Comparison of ENCODE assay signal across 9 cellular contexts in the genomic region with DNA sequence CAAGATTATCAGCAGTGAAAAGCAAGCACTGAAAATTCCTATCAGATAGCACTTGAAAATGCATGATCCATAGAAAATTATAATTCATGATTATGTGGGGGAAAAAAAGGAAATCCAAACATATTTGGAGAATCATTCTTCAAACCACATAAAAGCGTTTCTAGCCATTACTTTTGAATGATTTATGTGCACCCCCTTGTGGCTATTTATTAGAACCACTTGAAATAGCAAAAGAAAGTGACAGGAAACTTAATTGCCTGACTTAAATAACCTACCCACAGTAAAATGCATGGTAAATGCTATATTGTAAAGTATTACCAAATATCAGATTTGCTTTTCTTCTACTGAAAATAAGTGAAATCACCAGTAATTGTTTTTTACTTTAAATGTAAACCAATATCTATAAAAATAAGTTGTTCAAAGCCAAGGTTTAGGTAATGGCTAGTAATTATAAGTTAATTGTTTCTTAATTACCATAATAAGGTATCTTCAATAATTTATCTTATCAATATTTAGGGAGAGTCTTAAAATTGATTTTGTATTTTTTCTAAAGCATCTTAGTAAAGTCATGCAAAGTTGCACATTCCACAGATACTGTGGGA.
DNase-seq lines count a peak whose midpoint lies in the region; ATAC-seq and TF ChIP-seq lines count a peak whose summit lies in the region.
"Had no signal": no experiment of that assay in that cellular context is flagged by ENCODE, and none has a peak within 500 bp of the region (broad histone marks: within the 10 kb centered on the region; RNA-seq: fewer than 3 reads in every experiment).

No MANE protein-coding gene starts in this region.

- H2AFZ ChIP-seq in osteoblast (ENCODE audit: low read length), result no peak overlapping the region

- H3K4me1 ChIP-seq in osteoblast (ENCODE audit: insufficient read depth, low read length) (peaks cover 6% of the 10 kb centered on the region), aorta (ENCODE audit: control insufficient read depth in 1 of 2, insufficient read depth in 2 of 2, low read length in 2 of 2) (no peaks in the 10 kb centered on the region)

- no peaks in the 10 kb centered on the region for H4K20me1 ChIP-seq in osteoblast (ENCODE audit: insufficient read depth, low read length)

- peak; percentile 56 for TF ChIP-seq CTCF in osteoblast (IDR thresholded peaks at IDR 0.05; ENCODE audit: extremely low read depth, low read depth, low read length)

- H3K36me3 Mint-ChIP-seq in activated CD4-positive, alpha-beta T cell treated with anti-CD3 and anti-CD28 coated beads, Interleukin-2, amount 10 ng/mL, durations not matched to agents 24 days and 14 days (ENCODE audit: low read depth), result no peaks in the 10 kb centered on the region

- no peaks in the 10 kb centered on the region for H3K27me3 Mint-ChIP-seq in activated CD4-positive, alpha-beta T cell treated with anti-CD3 and anti-CD28 coated beads, Interleukin-2, amount 10 ng/mL, durations not matched to agents 24 days and 14 days

- H3K4me3 ChIP-seq in osteoblast (ENCODE audit: insufficient read depth, low read length) (no peak overlapping the region), aorta (ENCODE audit: low read length in 2 of 2) (no peak overlapping the region)
- H3K4me3 ChIP-seq: skin epidermis had no signal

- intact Hi-C loops in activated CD4-positive, alpha-beta T cell treated with anti-CD3 and anti-CD28 coated beads, Interleukin-2, amount 10 ng/mL, durations not matched to agents 24 days and 14 days (cut with micrococcal nuclease), result loop anchor here (5.0 kb wide), 1 partner anchor 278 kb away; no protein-coding TSS in a partner anchor
- intact Hi-C loops in aorta (cut with DNase I), result loop anchor here (2.0 to 5.0 kb wide), 5 partner anchors 77 to 279 kb away; no protein-coding TSS in a partner anchor

- ATAC-seq in HG03159 (IDR thresholded peaks at IDR 0.05; ENCODE audit: unreplicated experiment) (peak; percentile 77), aorta (ENCODE audit: low FRiP score) (no peak), GM19455 (IDR thresholded peaks at IDR 0.05; ENCODE audit: unreplicated experiment) (no peak)

- H3K27me3 ChIP-seq in osteoblast (ENCODE audit: insufficient read depth, low read length), result no peaks in the 10 kb centered on the region
- no peaks in the 10 kb centered on the region for H3K27me3 ChIP-seq in aorta (ENCODE audit: control insufficient read depth in 1 of 2, insufficient read depth in 2 of 2, low read length in 1 of 2)

- H3K4me1 Mint-ChIP-seq in activated CD4-positive, alpha-beta T cell treated with anti-CD3 and anti-CD28 coated beads, Interleukin-2, amount 10 ng/mL, durations not matched to agents 24 days and 14 days, result no peaks in the 10 kb centered on the region

- no peak overlapping the region for H3K4me2 ChIP-seq in osteoblast (ENCODE audit: insufficient read depth, low read length)

- peak; percentile 4 for DNase-seq in GF-D8 (lab: John Stamatoyannopoulos, UW)
- peak; percentile 24 for DNase-seq in NOMO-1 treated with DMSO at 0.1 percent for 48 hours (lab: John Stamatoyannopoulos, UW; ENCODE audit: unreplicated experiment)
- DNase-seq in dermis blood vessel endothelial cell, result peak; percentile 73
- no peak for DNase-seq in osteoblast (ENCODE audit: insufficient read length, low spot score, missing footprints)
- no peak for DNase-seq in activated CD4-positive, alpha-beta T cell treated with anti-CD3 and anti-CD28 coated beads, Interleukin-2, amount 10 ng/mL, durations not matched to agents 24 days and 14 days
- no peak for DNase-seq in aorta

- no peaks in the 10 kb centered on the region for H3K9me3 Mint-ChIP-seq in activated CD4-positive, alpha-beta T cell treated with anti-CD3 and anti-CD28 coated beads, Interleukin-2, amount 10 ng/mL, durations not matched to agents 24 days and 14 days

- no peaks in the 10 kb centered on the region for H3K9me3 ChIP-seq in osteoblast (ENCODE audit: low read depth, low read length)
- H3K9me3 ChIP-seq in aorta (ENCODE audit: control insufficient read depth, low read length), result no peaks in the 10 kb centered on the region

- no peak overlapping the region for H3K27ac Mint-ChIP-seq in activated CD4-positive, alpha-beta T cell treated with anti-CD3 and anti-CD28 coated beads, Interleukin-2, amount 10 ng/mL, durations not matched to agents 24 days and 14 days

- H3K79me2 ChIP-seq in osteoblast (ENCODE audit: insufficient read depth, low read length), result no peaks in the 10 kb centered on the region

- H3K27ac ChIP-seq in osteoblast (ENCODE audit: low read depth, low read length) (no peak overlapping the region), aorta (ENCODE audit: low read depth in 1 of 2, low read length in 2 of 2) (no peak overlapping the region)
- H3K27ac ChIP-seq: skin epidermis had no signal

- no peaks in the 10 kb centered on the region for H3K36me3 ChIP-seq in osteoblast (ENCODE audit: insufficient read depth, low read length)
- no peaks in the 10 kb centered on the region for H3K36me3 ChIP-seq in aorta (ENCODE audit: control insufficient read depth in 1 of 2, insufficient read depth in 2 of 2, low read length in 1 of 2)

- WGBS in aorta, 2 donors, result 0% methylated on average over 1 of the region's 1 CpG

- no peak overlapping the region for H3K4me3 Mint-ChIP-seq in activated CD4-positive, alpha-beta T cell treated with anti-CD3 and anti-CD28 coated beads, Interleukin-2, amount 10 ng/mL, durations not matched to agents 24 days and 14 days

Comparison
In these comparisons a context has a peak if more than half of its experiments do, and no peak if none do; other contexts are left out.
1. DNase-seq: peak in GF-D8 (single experiment), NOMO-1 treated with DMSO at 0.1 percent for 48 hours (single experiment) and dermis blood vessel endothelial cell (single experiment); none in osteoblast (single experiment), activated CD4-positive, alpha-beta T cell treated with anti-CD3 and anti-CD28 coated beads, Interleukin-2, amount 10 ng/mL, durations not matched to agents 24 days and 14 days (single experiment) and aorta (0 of 2).